Comparison of ENCODE assay signal across 13 cellular contexts in genomic region chr13:51912091-51912490, GRCh38. TPM values are rescaled to one million over a fixed set of nuclear protein-coding genes. Genes with fewer than 3 reads are reported as not detected.
DNase-seq lines count a peak whose midpoint lies in the region; ATAC-seq and TF ChIP-seq lines count a peak whose summit lies in the region.
"Had no signal": no experiment of that assay in that cellular context is flagged by ENCODE, and none has a peak within 500 bp of the region (broad histone marks: within the 10 kb centered on the region; RNA-seq: fewer than 3 reads in every experiment).

No MANE protein-coding gene starts in this region.

- H3K4me1 ChIP-seq in right atrium auricular region: peaks cover 0 to 9% of the 10 kb centered on the region in 2 donors

- H3K9me3 ChIP-seq in right atrium auricular region: no peaks in the 10 kb centered on the region

- H3K27ac ChIP-seq in right atrium auricular region: no peak overlapping the region
- H3K27ac ChIP-seq in VCaP: peak overlapping the region; percentile 81
- H3K27ac ChIP-seq: GM23248 had no signal

- ATAC-seq in Right ventricle myocardium inferior (peak; percentile 59), GM18498 (IDR thresholded peaks at IDR 0.05; ENCODE audit: unreplicated experiment) (no peak), GM21390 (IDR thresholded peaks at IDR 0.05; ENCODE audit: unreplicated experiment) (no peak)

- no peaks in the 10 kb centered on the region for H3K27me3 ChIP-seq in right atrium auricular region

- DNase-seq in Right ventricle myocardium inferior (ENCODE audit: missing footprints) (no peak), right atrium auricular region (ENCODE audit: low spot score) (no peak), left kidney (ENCODE audit: low read depth, low spot score) (peak; percentile 92), T-helper 2 cell (no peak), NCI-H2171 treated with DMSO at 0.1 percent for 48 hours (lab: John Stamatoyannopoulos, UW) (no peak)
- DNase-seq: activated effector memory CD4-positive, alpha-beta T cell treated with anti-CD3 and anti-CD28 coated beads, Interleukin-2, amount 50 U/mL, for 16 hours; GM23248; NCI-H524 treated with DMSO at 0.1 percent for 48 hours had no signal

- intact Hi-C loops in Right ventricle myocardium inferior (cut with DNase I): no loop called here

- no peaks in the 10 kb centered on the region for H3K36me3 ChIP-seq in right atrium auricular region

- TF ChIP-seq CTCF in right atrium auricular region (IDR thresholded peaks at IDR 0.05): no peak
- TF ChIP-seq CTCF in VCaP (conservative IDR thresholded peaks at IDR 0.05): peak; percentile 66

- H3K4me3 ChIP-seq in right atrium auricular region: no peak overlapping the region
- H3K4me3 ChIP-seq: GM23248 had no signal

RNA-seq across cellular contexts. Expression of gene CCDC70, which starts 50.3 kb away (rescaled TPM):
- total RNA-seq in Right ventricle myocardium inferior (not detected), right atrium auricular region (not detected)
- total RNA-seq: GM23248, liver, skeletal muscle tissue had no signal
